Comparison of ENCODE assay signal across 10 cellular contexts in the genomic region with DNA sequence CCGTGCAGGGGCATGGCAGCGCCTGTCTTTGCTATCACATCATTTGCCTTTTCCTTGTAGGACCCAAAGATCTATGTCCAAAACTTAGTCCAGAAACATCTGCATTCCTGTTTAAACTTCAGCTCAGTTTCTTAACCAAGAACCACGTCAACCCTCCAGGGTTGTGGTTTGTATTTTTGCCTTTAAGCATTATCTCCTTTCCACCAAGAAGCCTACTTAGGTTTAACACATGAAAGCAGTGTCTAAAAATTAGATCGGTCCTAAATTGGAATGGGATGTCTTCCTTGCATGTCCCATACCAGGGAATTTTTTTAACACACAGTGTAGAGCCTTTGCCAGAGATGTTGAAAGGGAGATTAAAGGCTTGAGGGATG. TPM values are rescaled to one million over a fixed set of nuclear protein-coding genes. Genes with fewer than 3 reads are reported as not detected.
A peak's percentile ranks its signal among the peaks of the same experiment; 100 is the strongest.
DNase-seq lines count a peak whose midpoint lies in the region; ATAC-seq lines count a peak whose summit lies in the region.
"Had no signal": no experiment of that assay in that cellular context is flagged by ENCODE, and none has a peak within 500 bp of the region (broad histone marks: within the 10 kb centered on the region; RNA-seq: fewer than 3 reads in every experiment).

No MANE protein-coding gene starts in this region.

- WGBS in right cardiac atrium: 80% methylated on average over 4 of the region's 4 CpGs

- no peak for DNase-seq in T-helper 2 cell treated with Interferon-gamma antibody and Interleukin-4, amounts not matched to agents 5 μg/mL and 100 μg/mL, for 36 hours (ENCODE audit: low spot score)
- DNase-seq in T-helper 2 cell: no peak
- DNase-seq in right cardiac atrium: no peak
- DNase-seq in stimulated activated naive CD8-positive, alpha-beta T cell treated with anti-CD3 and anti-CD28 coated beads, Interleukin-15, amount 100 ng/mL, for 72 hours: no peak
- no peak for DNase-seq in LoVo (ENCODE audit: low spot score)
- DNase-seq in anterior cingulate cortex (lab: John Stamatoyannopoulos, UW): no peak
- DNase-seq: NCI-H1105 treated with DMSO at 0.1 percent for 48 hours had no signal

- H3K27me3 ChIP-seq in right cardiac atrium (ENCODE audit: control insufficient read depth, insufficient read depth): no peaks in the 10 kb centered on the region

- intact Hi-C loops in right cardiac atrium (cut with DNase I): no loop called here

- peaks cover 18% of the 10 kb centered on the region for H3K4me1 ChIP-seq in right cardiac atrium (ENCODE audit: control insufficient read depth, insufficient read depth, low read length)

- H3K4me1 Mint-ChIP-seq in T-helper 2 cell treated with Interferon-gamma antibody and Interleukin-4, amounts not matched to agents 5 μg/mL and 100 μg/mL, for 36 hours (ENCODE audit: low read depth): peaks cover 17% of the 10 kb centered on the region
- H3K4me1 Mint-ChIP-seq in activated T-helper 17 cell treated with anti-CD3 and anti-CD28 coated beads, Interleukin-2, amount 50 U/mL, for 72 hours: peaks cover 27% of the 10 kb centered on the region
- H3K4me1 Mint-ChIP-seq in stimulated activated naive CD8-positive, alpha-beta T cell treated with anti-CD3 and anti-CD28 coated beads, Interleukin-15, amount 100 ng/mL, for 72 hours: peaks cover 44% of the 10 kb centered on the region

- H3K4me3 ChIP-seq in right cardiac atrium (ENCODE audit: low read length): no peak overlapping the region
- H3K4me3 ChIP-seq: A549 had no signal

- peak overlapping the region; percentile 91 for H3K27ac ChIP-seq in right cardiac atrium (ENCODE audit: low read length)

- no peaks in the 10 kb centered on the region for H3K9me3 Mint-ChIP-seq in T-helper 2 cell treated with Interferon-gamma antibody and Interleukin-4, amounts not matched to agents 5 μg/mL and 100 μg/mL, for 36 hours
- no peaks in the 10 kb centered on the region for H3K9me3 Mint-ChIP-seq in activated T-helper 17 cell treated with anti-CD3 and anti-CD28 coated beads, Interleukin-2, amount 50 U/mL, for 72 hours
- no peaks in the 10 kb centered on the region for H3K9me3 Mint-ChIP-seq in stimulated activated naive CD8-positive, alpha-beta T cell treated with anti-CD3 and anti-CD28 coated beads, Interleukin-15, amount 100 ng/mL, for 72 hours

- peaks cover 3% of the 10 kb centered on the region for H3K36me3 Mint-ChIP-seq in T-helper 2 cell treated with Interferon-gamma antibody and Interleukin-4, amounts not matched to agents 5 μg/mL and 100 μg/mL, for 36 hours (ENCODE audit: low read depth)
- H3K36me3 Mint-ChIP-seq in activated T-helper 17 cell treated with anti-CD3 and anti-CD28 coated beads, Interleukin-2, amount 50 U/mL, for 72 hours (ENCODE audit: low read depth): peaks cover 28% of the 10 kb centered on the region

- peak overlapping the region; percentile 83 for H3K4me3 Mint-ChIP-seq in T-helper 2 cell treated with Interferon-gamma antibody and Interleukin-4, amounts not matched to agents 5 μg/mL and 100 μg/mL, for 36 hours
- H3K4me3 Mint-ChIP-seq in activated T-helper 17 cell treated with anti-CD3 and anti-CD28 coated beads, Interleukin-2, amount 50 U/mL, for 72 hours: peak overlapping the region; percentile 86
- peak overlapping the region; percentile 88 to 94 for H3K4me3 Mint-ChIP-seq in stimulated activated naive CD8-positive, alpha-beta T cell treated with anti-CD3 and anti-CD28 coated beads, Interleukin-15, amount 100 ng/mL, for 72 hours

- peak overlapping the region; percentile 83 for H3K27ac Mint-ChIP-seq in T-helper 2 cell treated with Interferon-gamma antibody and Interleukin-4, amounts not matched to agents 5 μg/mL and 100 μg/mL, for 36 hours
- peak overlapping the region; percentile 91 for H3K27ac Mint-ChIP-seq in activated T-helper 17 cell treated with anti-CD3 and anti-CD28 coated beads, Interleukin-2, amount 50 U/mL, for 72 hours
- peak overlapping the region; percentile 95 to 96 for H3K27ac Mint-ChIP-seq in stimulated activated naive CD8-positive, alpha-beta T cell treated with anti-CD3 and anti-CD28 coated beads, Interleukin-15, amount 100 ng/mL, for 72 hours

- H3K9me3 ChIP-seq in right cardiac atrium (ENCODE audit: control insufficient read depth, low read length): no peaks in the 10 kb centered on the region
- H3K9me3 ChIP-seq: A549 had no signal

- peak; percentile 1 for ATAC-seq in activated T-helper 17 cell treated with anti-CD3 and anti-CD28 coated beads, Interleukin-2, amount 50 U/mL, for 72 hours (replicated peaks)
- ATAC-seq in right cardiac atrium: no peak
- ATAC-seq in stimulated activated naive CD8-positive, alpha-beta T cell treated with anti-CD3 and anti-CD28 coated beads, Interleukin-15, amount 100 ng/mL, for 72 hours: no peak
- no peak for ATAC-seq in HG03025 (IDR thresholded peaks at IDR 0.05; ENCODE audit: low FRiP score, unreplicated experiment)

- H3K27me3 Mint-ChIP-seq in T-helper 2 cell treated with Interferon-gamma antibody and Interleukin-4, amounts not matched to agents 5 μg/mL and 100 μg/mL, for 36 hours (ENCODE audit: low read depth): no peaks in the 10 kb centered on the region
- no peaks in the 10 kb centered on the region for H3K27me3 Mint-ChIP-seq in activated T-helper 17 cell treated with anti-CD3 and anti-CD28 coated beads, Interleukin-2, amount 50 U/mL, for 72 hours
- no peaks in the 10 kb centered on the region for H3K27me3 Mint-ChIP-seq in stimulated activated naive CD8-positive, alpha-beta T cell treated with anti-CD3 and anti-CD28 coated beads, Interleukin-15, amount 100 ng/mL, for 72 hours

RNA-seq across cellular contexts. Expression of a gene that starts 38.8 kb away (rescaled TPM):
- 1 to 10 TPM; 5.0 to 9.6 TPM for total RNA-seq in activated T-helper 17 cell treated with anti-CD3 and anti-CD28 coated beads, Interleukin-2, amount 50 U/mL, for 72 hours
- total RNA-seq in right cardiac atrium: 10 to 100 TPM; 11.1 to 13.6 (median 12.2) TPM
- polyA plus RNA-seq in right cardiac atrium: 16.5 TPM
